Comparison of ENCODE assay signal across 9 cellular contexts in genomic region chr3:187025656-187026320, GRCh38.
DNase-seq lines count a peak whose midpoint lies in the region; ATAC-seq and TF ChIP-seq lines count a peak whose summit lies in the region.
"Had no signal": no experiment of that assay in that cellular context is flagged by ENCODE, and none has a peak within 500 bp of the region (broad histone marks: within the 10 kb centered on the region; RNA-seq: fewer than 3 reads in every experiment).

No MANE protein-coding gene starts in this region.

- H3K9me3 ChIP-seq in MM.1S (replicated peaks; ENCODE audit: insufficient read depth, low read length), result no peaks in the 10 kb centered on the region
- no peaks in the 10 kb centered on the region for H3K9me3 ChIP-seq in vagina
- H3K9me3 ChIP-seq in tibial nerve, result peaks cover 0 to 2% (median 0%) of the 10 kb centered on the region in 4 donors

- H3K9me3 Mint-ChIP-seq in activated T-helper 2 cell treated with anti-CD3 and anti-CD28 coated beads, Interferon-gamma antibody, Interleukin-2, Interleukin-4, amounts not matched to agents 10 μg/mL and 5 μg/mL and 100 μg/mL, durations not matched to agents 14 hours and 24 hours and 36 hours, result no peaks in the 10 kb centered on the region

- no peak for DNase-seq in activated T-helper 2 cell treated with anti-CD3 and anti-CD28 coated beads, Interferon-gamma antibody, Interleukin-2, Interleukin-4, amounts not matched to agents 10 μg/mL and 5 μg/mL and 100 μg/mL, durations not matched to agents 14 hours and 24 hours and 36 hours (ENCODE audit: low spot score)
- peak; percentile 47 for DNase-seq in stimulated activated CD4-positive, alpha-beta T cell treated with anti-CD3 and anti-CD28 coated beads, Interleukin-4, amount 100 ng/mL, for 1 hour
- DNase-seq in MM.1S, result no peak
- DNase-seq in vagina (ENCODE audit: extremely low spot score in 2 of 2), result no peak
- no peak for DNase-seq in tibial nerve (ENCODE audit: low spot score in 2 of 2)
- no peak for DNase-seq in dedifferentiated amniotic fluid mesenchymal stem cell (ENCODE audit: extremely low spot score)
- DNase-seq: hypothalamus had no signal

- H3K27me3 ChIP-seq in MM.1S (replicated peaks; ENCODE audit: insufficient read depth, low read length) (no peaks in the 10 kb centered on the region), vagina (no peaks in the 10 kb centered on the region), tibial nerve (no peaks in the 10 kb centered on the region)

- 63 to 64% methylated on average over 9 of the region's 9 CpGs for WGBS in tibial nerve, 2 donors

- H3K4me1 Mint-ChIP-seq in activated T-helper 2 cell treated with anti-CD3 and anti-CD28 coated beads, Interferon-gamma antibody, Interleukin-2, Interleukin-4, amounts not matched to agents 10 μg/mL and 5 μg/mL and 100 μg/mL, durations not matched to agents 14 hours and 24 hours and 36 hours (ENCODE audit: low read depth), result peaks cover 51% of the 10 kb centered on the region

- H3K4me3 Mint-ChIP-seq in activated T-helper 2 cell treated with anti-CD3 and anti-CD28 coated beads, Interferon-gamma antibody, Interleukin-2, Interleukin-4, amounts not matched to agents 10 μg/mL and 5 μg/mL and 100 μg/mL, durations not matched to agents 14 hours and 24 hours and 36 hours (ENCODE audit: low read depth), result peak overlapping the region; percentile 77

- no peak overlapping the region for H3K4me2 ChIP-seq in MM.1S (ENCODE audit: low read depth, low read length)

- H3K4me3 ChIP-seq in MM.1S (ENCODE audit: low read length), result no peak overlapping the region
- no peak overlapping the region for H3K4me3 ChIP-seq in vagina
- no peak overlapping the region for H3K4me3 ChIP-seq in tibial nerve

- no peaks in the 10 kb centered on the region for H3K27me3 Mint-ChIP-seq in activated T-helper 2 cell treated with anti-CD3 and anti-CD28 coated beads, Interferon-gamma antibody, Interleukin-2, Interleukin-4, amounts not matched to agents 10 μg/mL and 5 μg/mL and 100 μg/mL, durations not matched to agents 14 hours and 24 hours and 36 hours (ENCODE audit: low read depth)

- TF ChIP-seq EP300 in tibial nerve (IDR thresholded peaks at IDR 0.05), result no peak

- no peaks in the 10 kb centered on the region for H3K4me1 ChIP-seq in MM.1S (ENCODE audit: low read length)
- no peaks in the 10 kb centered on the region for H3K4me1 ChIP-seq in vagina
- peaks cover 0 to 16% (median 3%) of the 10 kb centered on the region in 4 donors for H3K4me1 ChIP-seq in tibial nerve

- H3K36me3 ChIP-seq in MM.1S (replicated peaks; ENCODE audit: insufficient read depth, low read length), result peaks cover 18% of the 10 kb centered on the region
- no peaks in the 10 kb centered on the region for H3K36me3 ChIP-seq in vagina
- H3K36me3 ChIP-seq in tibial nerve, result no peaks in the 10 kb centered on the region

- no peaks in the 10 kb centered on the region for H3K9me2 ChIP-seq in MM.1S (replicated peaks; ENCODE audit: insufficient read depth, low read length)

- no peak overlapping the region for H3K27ac ChIP-seq in MM.1S (ENCODE audit: low read length)
- H3K27ac ChIP-seq in vagina, result no peak overlapping the region
- peak overlapping the region in 2 of 4 donors; percentile 38 to 71 for H3K27ac ChIP-seq in tibial nerve

- H4K20me1 ChIP-seq in MM.1S (ENCODE audit: insufficient read depth, low read length), result peaks cover 13% of the 10 kb centered on the region; the same call in 1 of the 2 replicates

- intact Hi-C loops in activated T-helper 2 cell treated with anti-CD3 and anti-CD28 coated beads, Interferon-gamma antibody, Interleukin-2, Interleukin-4, amounts not matched to agents 10 μg/mL and 5 μg/mL and 100 μg/mL, durations not matched to agents 14 hours and 24 hours and 36 hours (cut with micrococcal nuclease), result loop anchor here (1.0 to 5.0 kb wide), 5 partner anchors 15 to 114 kb away; partner anchors contain the start of genes RPL39L and ST6GAL1
- intact Hi-C loops in vagina (cut with DNase I), result no loop called here

- no peak for TF ChIP-seq CTCF in MM.1S (IDR thresholded peaks at IDR 0.05; ENCODE audit: low read length)
- TF ChIP-seq CTCF in vagina (IDR thresholded peaks at IDR 0.05), result no peak
- TF ChIP-seq CTCF in tibial nerve (IDR thresholded peaks at IDR 0.05), result no peak

- H3K27ac Mint-ChIP-seq in activated T-helper 2 cell treated with anti-CD3 and anti-CD28 coated beads, Interferon-gamma antibody, Interleukin-2, Interleukin-4, amounts not matched to agents 10 μg/mL and 5 μg/mL and 100 μg/mL, durations not matched to agents 14 hours and 24 hours and 36 hours, result peak overlapping the region; percentile 89

- H2AFZ ChIP-seq in MM.1S (ENCODE audit: low read length), result no peak overlapping the region

- H3F3A ChIP-seq in MM.1S (ENCODE audit: insufficient read depth, low read length), result peaks cover 6% of the 10 kb centered on the region

- H3K9ac ChIP-seq in MM.1S (ENCODE audit: low read length), result no peak overlapping the region

- H3K79me2 ChIP-seq in MM.1S (ENCODE audit: low read length), result peaks cover 90% of the 10 kb centered on the region

- peak; percentile 2 for ATAC-seq in GM19035 (IDR thresholded peaks at IDR 0.05; ENCODE audit: unreplicated experiment)
- ATAC-seq in HG03354 (IDR thresholded peaks at IDR 0.05; ENCODE audit: poor library complexity, severe bottlenecking, unreplicated experiment), result peak; percentile 42

- TF ChIP-seq POLR2A in vagina (IDR thresholded peaks at IDR 0.05), result no peak
- TF ChIP-seq POLR2A in tibial nerve (IDR thresholded peaks at IDR 0.05), result no peak

- peaks cover 43% of the 10 kb centered on the region for H3K36me3 Mint-ChIP-seq in activated T-helper 2 cell treated with anti-CD3 and anti-CD28 coated beads, Interferon-gamma antibody, Interleukin-2, Interleukin-4, amounts not matched to agents 10 μg/mL and 5 μg/mL and 100 μg/mL, durations not matched to agents 14 hours and 24 hours and 36 hours (ENCODE audit: low read depth)
